ENCODE assay signal across 18 cellular contexts in the genomic region with DNA sequence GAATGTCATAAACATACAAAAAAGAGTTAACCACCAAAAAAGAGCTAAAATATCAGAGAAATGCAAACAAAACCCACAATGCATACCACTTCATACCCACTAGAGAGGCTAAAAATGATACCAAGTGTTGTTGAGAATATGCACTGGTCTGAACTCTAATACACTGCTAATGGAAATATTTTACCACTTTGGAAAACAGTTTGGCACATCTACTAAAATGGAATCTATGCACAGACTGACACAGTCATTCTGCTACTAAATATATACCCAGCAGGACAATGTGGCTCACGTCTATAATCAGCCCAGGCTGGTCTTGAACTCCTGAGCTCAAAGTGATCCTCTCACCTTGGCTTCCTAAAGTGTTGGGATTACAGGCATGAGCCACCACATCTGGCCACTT. TPM values are rescaled to one million over a fixed set of nuclear protein-coding genes. Genes with fewer than 3 reads are reported as not detected.
A peak's percentile ranks its signal among the peaks of the same experiment; 100 is the strongest.
DNase-seq lines count a peak whose midpoint lies in the region; ATAC-seq and TF ChIP-seq lines count a peak whose summit lies in the region.
"Had no signal": no experiment of that assay in that cellular context is flagged by ENCODE, and none has a peak within 500 bp of the region (broad histone marks: within the 10 kb centered on the region; RNA-seq: fewer than 3 reads in every experiment).

No MANE protein-coding gene starts in this region.

- peaks cover 34% of the 10 kb centered on the region for H3K4me1 Mint-ChIP-seq in HFFc6 (ENCODE audit: low read depth)
- H3K4me1 Mint-ChIP-seq in central memory CD8-positive, alpha-beta T cell = peaks cover 69% of the 10 kb centered on the region
- H3K4me1 Mint-ChIP-seq in activated CD4-positive, alpha-beta T cell treated with anti-CD3 and anti-CD28 coated beads, Interleukin-2, amount 10 ng/mL, durations not matched to agents 24 days and 14 days = peaks cover 17% of the 10 kb centered on the region

- peaks cover 10% of the 10 kb centered on the region for H3K36me3 Mint-ChIP-seq in HFFc6 (ENCODE audit: low read depth)
- peaks cover 11% of the 10 kb centered on the region for H3K36me3 Mint-ChIP-seq in central memory CD8-positive, alpha-beta T cell (ENCODE audit: insufficient read depth)
- H3K36me3 Mint-ChIP-seq in activated CD4-positive, alpha-beta T cell treated with anti-CD3 and anti-CD28 coated beads, Interleukin-2, amount 10 ng/mL, durations not matched to agents 24 days and 14 days (ENCODE audit: low read depth) = peaks cover 17% of the 10 kb centered on the region

- DNase-seq in HFFc6 = no peak
- no peak for DNase-seq in central memory CD8-positive, alpha-beta T cell (ENCODE audit: low spot score in 2 of 2)
- DNase-seq in left ventricle myocardium superior = no peak
- DNase-seq in gastrocnemius medialis = no peak
- DNase-seq in activated CD4-positive, alpha-beta T cell treated with anti-CD3 and anti-CD28 coated beads, Interleukin-2, amount 10 ng/mL, durations not matched to agents 24 days and 14 days = no peak
- no peak for DNase-seq in DMS 273 treated with DMSO at 0.1 percent for 48 hours (lab: John Stamatoyannopoulos, UW)
- no peak for DNase-seq in SHP77 (lab: John Stamatoyannopoulos, UW)
- DNase-seq: activated CD8-positive, alpha-beta memory T cell treated with anti-CD3 and anti-CD28 coated beads for 24 hours; GDM1; NCI-H1436 treated with DMSO at 0.1 percent for 48 hours; stimulated activated CD4-positive, alpha-beta T cell treated with anti-CD3 and anti-CD28 coated beads, Interleukin-2, amount 100 ng/mL, for 48 hours; stimulated activated CD8-positive, alpha-beta memory T cell treated with anti-CD3 and anti-CD28 coated beads, Interleukin-4, amount 100 ng/mL, for 48 hours; testis had no signal

- peaks cover 4% of the 10 kb centered on the region for H3K27me3 Mint-ChIP-seq in HFFc6 (ENCODE audit: insufficient read depth)
- no peaks in the 10 kb centered on the region for H3K27me3 Mint-ChIP-seq in central memory CD8-positive, alpha-beta T cell
- no peaks in the 10 kb centered on the region for H3K27me3 Mint-ChIP-seq in activated CD4-positive, alpha-beta T cell treated with anti-CD3 and anti-CD28 coated beads, Interleukin-2, amount 10 ng/mL, durations not matched to agents 24 days and 14 days
- H3K27me3 Mint-ChIP-seq: dendritic cell treated with granulocyte-macrophage colony-stimulating factor and Interleukin-4, amounts not matched to agents 40 ng/mL and 50 ng/mL, for 4 days had no signal

- H3K27me3 ChIP-seq in gastrocnemius medialis = no peaks in the 10 kb centered on the region
- H3K27me3 ChIP-seq: testis had no signal

- in situ Hi-C loops in gastrocnemius medialis (cut with MboI; ENCODE audit: low sequenced_read_pairs in 4 of 4) = loop anchor here in 1 of 4 donors (25.0 kb wide), 1 partner anchor 112 kb away; a partner anchor contains a TSS

- no peaks in the 10 kb centered on the region for H3K36me3 ChIP-seq in gastrocnemius medialis

- no peak for TF ChIP-seq CTCF in HFFc6 (IDR thresholded peaks at IDR 0.05)
- no peak for TF ChIP-seq CTCF in gastrocnemius medialis (IDR thresholded peaks at IDR 0.05 in 4 of 5, conservative IDR thresholded peaks at IDR 0.05 in 1 of 5)

- TF ChIP-seq POLR2A in gastrocnemius medialis (IDR thresholded peaks at IDR 0.05) = no peak

- H3K4me3 Mint-ChIP-seq in HFFc6 = no peak overlapping the region
- H3K4me3 Mint-ChIP-seq in central memory CD8-positive, alpha-beta T cell = peak overlapping the region; percentile 5
- no peak overlapping the region for H3K4me3 Mint-ChIP-seq in activated CD4-positive, alpha-beta T cell treated with anti-CD3 and anti-CD28 coated beads, Interleukin-2, amount 10 ng/mL, durations not matched to agents 24 days and 14 days
- H3K4me3 Mint-ChIP-seq: dendritic cell treated with granulocyte-macrophage colony-stimulating factor and Interleukin-4, amounts not matched to agents 40 ng/mL and 50 ng/mL, for 4 days; T-helper 1 cell treated with Interleukin-12 subunit alpha and Interleukin-12 subunit beta and Interleukin-4 antibody, amounts not matched to agents 30 μg/mL and 1 μg/mL, for 36 hours; WTC11 had no signal

- H3K4me1 ChIP-seq in gastrocnemius medialis = peaks cover 34 to 57% of the 10 kb centered on the region in 2 donors

- no peaks in the 10 kb centered on the region for H3K9me3 Mint-ChIP-seq in HFFc6
- no peaks in the 10 kb centered on the region for H3K9me3 Mint-ChIP-seq in central memory CD8-positive, alpha-beta T cell
- no peaks in the 10 kb centered on the region for H3K9me3 Mint-ChIP-seq in activated CD4-positive, alpha-beta T cell treated with anti-CD3 and anti-CD28 coated beads, Interleukin-2, amount 10 ng/mL, durations not matched to agents 24 days and 14 days
- H3K9me3 Mint-ChIP-seq: dendritic cell treated with granulocyte-macrophage colony-stimulating factor and Interleukin-4, amounts not matched to agents 40 ng/mL and 50 ng/mL, for 4 days; T-helper 1 cell treated with Interleukin-12 subunit alpha and Interleukin-12 subunit beta and Interleukin-4 antibody, amounts not matched to agents 30 μg/mL and 1 μg/mL, for 36 hours had no signal

- intact Hi-C loops in left ventricle myocardium superior (cut with micrococcal nuclease) (no loop called here), gastrocnemius medialis (cut with DNase I; ENCODE audit: low total_unique reads) (no loop called here)
- intact Hi-C loops in activated CD4-positive, alpha-beta T cell treated with anti-CD3 and anti-CD28 coated beads, Interleukin-2, amount 10 ng/mL, durations not matched to agents 24 days and 14 days (cut with micrococcal nuclease) = no loop called here

- ATAC-seq in central memory CD8-positive, alpha-beta T cell (replicated peaks; ENCODE audit: extremely low read depth, poor library complexity, severe bottlenecking) = no peak
- ATAC-seq in left ventricle myocardium superior (peak; percentile 78), gastrocnemius medialis (peak in 1 of 2 donors; percentile 44), HG02970 (IDR thresholded peaks at IDR 0.05; ENCODE audit: low FRiP score, unreplicated experiment) (no peak)
- ATAC-seq: GM12878, WTC11 had no signal

- no peak overlapping the region for H3K4me3 ChIP-seq in gastrocnemius medialis
- H3K4me3 ChIP-seq: GM12878, testis had no signal

- H3K9me3 ChIP-seq in gastrocnemius medialis = no peaks in the 10 kb centered on the region
- H3K9me3 ChIP-seq: testis had no signal

- peak overlapping the region; percentile 59 to 87 (median 67) for H3K27ac ChIP-seq in gastrocnemius medialis

- H3K27ac Mint-ChIP-seq in HFFc6 = peak overlapping the region; percentile 31
- H3K27ac Mint-ChIP-seq in central memory CD8-positive, alpha-beta T cell (ENCODE audit: low read depth) = peak overlapping the region; percentile 75
- H3K27ac Mint-ChIP-seq in activated CD4-positive, alpha-beta T cell treated with anti-CD3 and anti-CD28 coated beads, Interleukin-2, amount 10 ng/mL, durations not matched to agents 24 days and 14 days = no peak overlapping the region
- H3K27ac Mint-ChIP-seq: dendritic cell treated with granulocyte-macrophage colony-stimulating factor and Interleukin-4, amounts not matched to agents 40 ng/mL and 50 ng/mL, for 4 days; T-helper 1 cell treated with Interleukin-12 subunit alpha and Interleukin-12 subunit beta and Interleukin-4 antibody, amounts not matched to agents 30 μg/mL and 1 μg/mL, for 36 hours; WTC11 had no signal

RNA-seq across cellular contexts. Expression of a gene that starts 18.0 kb away (rescaled TPM):
- total RNA-seq in HFFc6 (2021; fragmentation: NEBNext Ultra II Directional; extraction: Animal tissue kit (Norgen Biotek cat#: 25700)) = 100 to 1,000 TPM; 140 to 178 (median 160) TPM
- 80.5 TPM for total RNA-seq in left ventricle myocardium superior
- 10 to 100 TPM; 39.8 to 79.5 (median 57.2) TPM for total RNA-seq in gastrocnemius medialis
- total RNA-seq in activated CD4-positive, alpha-beta T cell treated with anti-CD3 and anti-CD28 coated beads, Interleukin-2, amount 10 ng/mL, durations not matched to agents 24 days and 14 days = 101 TPM in 2 replicates
